30 cellular contexts compared by ENCODE assay signal in genomic region chr10:5561704-5562645, GRCh38. TPM values are rescaled to one million over a fixed set of nuclear protein-coding genes. Genes with fewer than 3 reads are reported as not detected.
A peak's percentile ranks its signal among the peaks of the same experiment; 100 is the strongest.
DNase-seq lines count a peak whose midpoint lies in the region; ATAC-seq, FAIRE-seq and TF ChIP-seq lines count a peak whose summit lies in the region.
"Had no signal": no experiment of that assay in that cellular context is flagged by ENCODE, and none has a peak within 500 bp of the region (broad histone marks: within the 10 kb centered on the region; RNA-seq: fewer than 3 reads in every experiment).

No MANE protein-coding gene starts in this region.

- no peak for TF ChIP-seq POLR2A in H1 (IDR thresholded peaks at IDR 0.05; ENCODE audit: control extremely low read depth in 1 of 2, low read depth in 2 of 2, low read length in 2 of 2)

- H3K14ac ChIP-seq in H1 (ENCODE audit: insufficient read length) = no peak overlapping the region

- no peaks in the 10 kb centered on the region for H3K9me3 Mint-ChIP-seq in activated naive CD8-positive, alpha-beta T cell treated with anti-CD3 and anti-CD28 coated beads, Interleukin-2, amount 10 ng/mL, durations not matched to agents 7 days and 5 days
- H3K9me3 Mint-ChIP-seq in activated naive CD8-positive, alpha-beta T cell treated with anti-CD3 and anti-CD28 coated beads for 36 hours = no peaks in the 10 kb centered on the region
- no peaks in the 10 kb centered on the region for H3K9me3 Mint-ChIP-seq in nephron
- no peaks in the 10 kb centered on the region for H3K9me3 Mint-ChIP-seq in type B pancreatic cell
- H3K9me3 Mint-ChIP-seq: immature natural killer cell had no signal

- POLR2A ChIA-PET in activated naive CD8-positive, alpha-beta T cell treated with anti-CD3 and anti-CD28 coated beads, Interleukin-2, amount 10 ng/mL, durations not matched to agents 7 days and 5 days (lab: Charles Lee) = no interaction called here
- POLR2A ChIA-PET in H1 (lab: Charles Lee; ENCODE audit: partially characterized antibody) = no interaction called here

- peaks cover 15% of the 10 kb centered on the region for H3K4me1 Mint-ChIP-seq in activated naive CD8-positive, alpha-beta T cell treated with anti-CD3 and anti-CD28 coated beads, Interleukin-2, amount 10 ng/mL, durations not matched to agents 7 days and 5 days
- H3K4me1 Mint-ChIP-seq in activated naive CD8-positive, alpha-beta T cell treated with anti-CD3 and anti-CD28 coated beads for 36 hours = peaks cover 24% of the 10 kb centered on the region
- H3K4me1 Mint-ChIP-seq in nephron = peaks cover 65% of the 10 kb centered on the region
- peaks cover 53% of the 10 kb centered on the region for H3K4me1 Mint-ChIP-seq in type B pancreatic cell (ENCODE audit: unreplicated experiment)

- peak; percentile 20 for DNase-seq in activated naive CD8-positive, alpha-beta T cell treated with anti-CD3 and anti-CD28 coated beads, Interleukin-2, amount 10 ng/mL, durations not matched to agents 7 days and 5 days
- no peak for DNase-seq in activated naive CD8-positive, alpha-beta T cell treated with anti-CD3 and anti-CD28 coated beads for 36 hours
- DNase-seq in H1 (ENCODE audit: low read depth in 1 of 2, low spot score in 2 of 2) (no peak), type B pancreatic cell (ENCODE audit: extremely low spot score, unreplicated experiment) (no peak), activated gamma-delta T cell treated with Interleukin-2 at 50 U/mL for 16 hours (no peak), RKO (ENCODE audit: low spot score) (no peak)
- DNase-seq: activated CD4-positive, alpha-beta T cell treated with anti-CD3 and anti-CD28 coated beads for 4 hours; DMS79; effector memory CD4-positive, alpha-beta T cell; GF-D8; immature natural killer cell; Kasumi-1; NCI-H187; NCI-H526 treated with DMSO at 0.1 percent for 48 hours; stimulated activated CD8-positive, alpha-beta memory T cell treated with anti-CD3 and anti-CD28 coated beads, Interleukin-4, amount 100 ng/mL, for 48 hours; T-helper 2 cell had no signal

- no peaks in the 10 kb centered on the region for H3K36me3 Mint-ChIP-seq in activated naive CD8-positive, alpha-beta T cell treated with anti-CD3 and anti-CD28 coated beads, Interleukin-2, amount 10 ng/mL, durations not matched to agents 7 days and 5 days
- no peaks in the 10 kb centered on the region for H3K36me3 Mint-ChIP-seq in activated naive CD8-positive, alpha-beta T cell treated with anti-CD3 and anti-CD28 coated beads for 36 hours
- no peaks in the 10 kb centered on the region for H3K36me3 Mint-ChIP-seq in nephron (ENCODE audit: low read depth)
- H3K36me3 Mint-ChIP-seq in type B pancreatic cell = no peaks in the 10 kb centered on the region
- H3K36me3 Mint-ChIP-seq: brain, immature natural killer cell had no signal

- CTCF ChIA-PET in H1 (lab: Charles Lee; ENCODE audit: partially characterized antibody) = interaction anchor here (0.9 to 1.4 kb wide), 2 partner anchors 10 to 120 kb away, joined by 3 to 4 read pairs; no protein-coding TSS in a partner anchor

- no peak overlapping the region for H2BK5ac ChIP-seq in H1 (ENCODE audit: low read depth, low read length)

- ATAC-seq in activated naive CD8-positive, alpha-beta T cell treated with anti-CD3 and anti-CD28 coated beads, Interleukin-2, amount 10 ng/mL, durations not matched to agents 7 days and 5 days (ENCODE audit: low read depth) = no peak
- ATAC-seq in GM21619 (IDR thresholded peaks at IDR 0.05; ENCODE audit: unreplicated experiment) = no peak
- ATAC-seq: esophagus mucosa had no signal

- H4K5ac ChIP-seq in H1 (ENCODE audit: insufficient read length, low read depth, low read length) = no peak overlapping the region

- peak overlapping the region; percentile 0; the same call in 1 of the 2 replicates for H4K8ac ChIP-seq in H1 (ENCODE audit: extremely low read depth, insufficient read depth, low read length)

- no peak overlapping the region for H3K4me3 ChIP-seq in H1 (ENCODE audit: extremely low read depth in 1 of 4, insufficient read depth in 2 of 4, low read depth in 3 of 4, low read length in 4 of 4)
- H3K4me3 ChIP-seq: BLaER1, hepatocyte, vagina had no signal

- no peaks in the 10 kb centered on the region for H3K79me2 ChIP-seq in H1 (ENCODE audit: control insufficient read depth in 1 of 2, insufficient read depth in 2 of 2, low read length in 2 of 2)
- H3K79me2 ChIP-seq: hepatocyte had no signal

- H3K56ac ChIP-seq in H1 (replicated peaks; ENCODE audit: insufficient read length, low read depth, low read length) = no peak overlapping the region

- TF ChIP-seq EP300 in H1 (IDR thresholded peaks at IDR 0.05; ENCODE audit: borderline replicate concordance in 1 of 2, low read depth in 2 of 2, low read length in 2 of 2) = no peak

- no peak for FAIRE-seq in H1 (lab: Jason Lieb, UNC)
- FAIRE-seq: colon, frontal cortex, GM18507, HTR-8/SVneo, RCC 7860 had no signal

- H3K27me3 ChIP-seq in H1 (replicated peaks in 1 of 4; ENCODE audit: control insufficient read depth in 3 of 4, extremely low read depth in 1 of 4, insufficient read depth in 3 of 4, low read length in 3 of 4) = no peaks in the 10 kb centered on the region
- H3K27me3 ChIP-seq: BLaER1, hepatocyte, vagina had no signal

- no peak for TF ChIP-seq RAD21 in H1 (IDR thresholded peaks at IDR 0.05 in 1 of 2, conservative IDR thresholded peaks at IDR 0.05 in 1 of 2; ENCODE audit: low read depth in 2 of 2, low read length in 2 of 2)

- no peak overlapping the region for H3K4me2 ChIP-seq in H1 (ENCODE audit: insufficient read depth in 1 of 2, low read depth in 2 of 2, low read length in 2 of 2)
- H3K4me2 ChIP-seq: BLaER1, hepatocyte had no signal

- no peak overlapping the region for H4K91ac ChIP-seq in H1 (replicated peaks; ENCODE audit: insufficient read length, low read length)

- H2BK12ac ChIP-seq in H1 (ENCODE audit: low read depth, low read length) = no peak overlapping the region

- no peak overlapping the region for H3K9ac ChIP-seq in H1 (replicated peaks in 1 of 4; ENCODE audit: extremely low read depth in 1 of 4, low read depth in 3 of 4, low read length in 3 of 4)
- H3K9ac ChIP-seq: BLaER1 had no signal

- H3K9me3 ChIP-seq in H1 (ENCODE audit: insufficient read depth in 2 of 2, low read depth in 1 of 2, low read length in 1 of 2) = no peaks in the 10 kb centered on the region
- H3K9me3 ChIP-seq: BLaER1, Caco-2, vagina had no signal

- H2AK5ac ChIP-seq in H1 (ENCODE audit: low read depth, low read length) = no peak overlapping the region

- TF ChIP-seq CTCF in H1 (IDR thresholded peaks at IDR 0.05; ENCODE audit: control extremely low read depth in 1 of 3, insufficient read depth in 1 of 3, low read depth in 1 of 3, low read length in 3 of 3) (no peak), nephron (IDR thresholded peaks at IDR 0.05; ENCODE audit: unreplicated experiment in 3 of 3) (no peak), type B pancreatic cell (conservative IDR thresholded peaks at IDR 0.05) (no peak)

- no peak overlapping the region for H3K27ac Mint-ChIP-seq in activated naive CD8-positive, alpha-beta T cell treated with anti-CD3 and anti-CD28 coated beads, Interleukin-2, amount 10 ng/mL, durations not matched to agents 7 days and 5 days
- H3K27ac Mint-ChIP-seq in activated naive CD8-positive, alpha-beta T cell treated with anti-CD3 and anti-CD28 coated beads for 36 hours = no peak overlapping the region
- peak overlapping the region in 2 of 3 experiments; percentile 87 to 97 for H3K27ac Mint-ChIP-seq in nephron
- no peak overlapping the region for H3K27ac Mint-ChIP-seq in type B pancreatic cell
- H3K27ac Mint-ChIP-seq: immature natural killer cell had no signal

- H3K36me3 ChIP-seq in H1 (ENCODE audit: control insufficient read depth in 2 of 4, insufficient read depth in 4 of 4, low read length in 3 of 4) = no peaks in the 10 kb centered on the region
- H3K36me3 ChIP-seq: BLaER1, vagina had no signal

- H2BK15ac ChIP-seq in H1 (ENCODE audit: low read length) = no peak overlapping the region; the same call in 1 of the 2 replicates

- WGBS in H1 (ENCODE audit: extremely low coverage in 1 of 2, insufficient coverage in 1 of 2, insufficient read length in 1 of 2, insufficient replicate concordance in 2 of 2, low coverage in 1 of 2, low lambda C conversion rate in 2 of 2, missing lambda C conversion rate in 1 of 2), 2 experiments = 91% methylated on average over 11 of the region's 13 CpGs; no CpG with 5 or more reads in 1 of the 2 experiments

- H2BK20ac ChIP-seq in H1 (ENCODE audit: low read length) = no peak overlapping the region

- H3K18ac ChIP-seq in H1 (ENCODE audit: extremely low read depth, low read length) = no peak overlapping the region

- no peak overlapping the region for H3K27ac ChIP-seq in H1 (ENCODE audit: low read depth, low read length)
- H3K27ac ChIP-seq: BLaER1, hepatocyte, vagina had no signal

- no peak overlapping the region for H3K23ac ChIP-seq in H1 (ENCODE audit: insufficient read length)

- H3K23me2 ChIP-seq in H1 (ENCODE audit: low read depth, low read length) = no peaks in the 10 kb centered on the region

- peaks cover 0 to 4% (median 1%) of the 10 kb centered on the region in 4 experiments; a peak in 5 of 7 replicates for H3K4me1 ChIP-seq in H1 (replicated peaks in 1 of 4; ENCODE audit: control insufficient read depth in 3 of 4, insufficient read depth in 4 of 4, low read length in 3 of 4)

- H2AFZ ChIP-seq in H1 (ENCODE audit: low read length) = no peak overlapping the region
- H2AFZ ChIP-seq: hepatocyte had no signal

- no peaks in the 10 kb centered on the region for H4K20me1 ChIP-seq in H1 (replicated peaks in 1 of 2; ENCODE audit: control insufficient read depth in 1 of 2, insufficient read depth in 2 of 2, low read length in 2 of 2)
- H4K20me1 ChIP-seq: BLaER1 had no signal

- no peak overlapping the region for H3K4ac ChIP-seq in H1 (replicated peaks; ENCODE audit: insufficient read length, low read depth, low read length)

- H3K79me1 ChIP-seq in H1 (ENCODE audit: low read depth, low read length) = no peaks in the 10 kb centered on the region

- no peak overlapping the region for H2BK120ac ChIP-seq in H1 (replicated peaks; ENCODE audit: low read depth, low read length)

- peaks cover 4% of the 10 kb centered on the region for H3K27me3 Mint-ChIP-seq in activated naive CD8-positive, alpha-beta T cell treated with anti-CD3 and anti-CD28 coated beads, Interleukin-2, amount 10 ng/mL, durations not matched to agents 7 days and 5 days
- H3K27me3 Mint-ChIP-seq in activated naive CD8-positive, alpha-beta T cell treated with anti-CD3 and anti-CD28 coated beads for 36 hours = no peaks in the 10 kb centered on the region
- H3K27me3 Mint-ChIP-seq in nephron (ENCODE audit: low read depth) (peaks cover 4% of the 10 kb centered on the region), type B pancreatic cell (no peaks in the 10 kb centered on the region)

- H3K4me3 Mint-ChIP-seq in activated naive CD8-positive, alpha-beta T cell treated with anti-CD3 and anti-CD28 coated beads, Interleukin-2, amount 10 ng/mL, durations not matched to agents 7 days and 5 days = no peak overlapping the region
- no peak overlapping the region for H3K4me3 Mint-ChIP-seq in activated naive CD8-positive, alpha-beta T cell treated with anti-CD3 and anti-CD28 coated beads for 36 hours
- H3K4me3 Mint-ChIP-seq in nephron = peak overlapping the region in 1 of 3 experiments; percentile 9
- peak overlapping the region; percentile 8 for H3K4me3 Mint-ChIP-seq in type B pancreatic cell
- H3K4me3 Mint-ChIP-seq: brain, immature natural killer cell had no signal

RNA-seq across cellular contexts. Expression of gene CALML3, which starts 37.2 kb away (rescaled TPM):
- not detected for total RNA-seq in activated naive CD8-positive, alpha-beta T cell treated with anti-CD3 and anti-CD28 coated beads, Interleukin-2, amount 10 ng/mL, durations not matched to agents 7 days and 5 days
- total RNA-seq in activated naive CD8-positive, alpha-beta T cell treated with anti-CD3 and anti-CD28 coated beads for 36 hours = not detected
- total RNA-seq in H1 (2021; fragmentation: NEBNext Ultra II Directional; extraction: Animal tissue kit (Norgen Biotek cat#: 25700)) = not detected in 2 replicates
- not detected in 2 replicates for polyA plus RNA-seq in H1 (2011; rRNA removed)
- not detected for polyA plus RNA-seq in H1 (2011; cell fraction: cytosol; rRNA removed)
- polyA plus RNA-seq in H1 (2011; cell fraction: nucleus; rRNA removed) = not detected
- polyA plus RNA-seq in H1 (2012, experiment 1 of 2) = not detected in 4 replicates
- polyA plus RNA-seq in H1 (2012, experiment 2 of 2) = not detected
- polyA plus RNA-seq in H1 (2013, experiment 1 of 2) = not detected
- not detected for polyA plus RNA-seq in H1 (2013, experiment 2 of 2)
- not detected in 2 replicates for polyA minus RNA-seq in H1 (2011; rRNA and poly(A)+ RNA removed)
- polyA minus RNA-seq in H1 (2011; cell fraction: cytosol; rRNA and poly(A)+ RNA removed) = not detected
- not detected for polyA minus RNA-seq in H1 (2011; cell fraction: nucleus; rRNA and poly(A)+ RNA removed)
- total RNA-seq in type B pancreatic cell (ENCODE audit: low replicate concordance) = not detected in 2 replicates
- total RNA-seq: hepatocyte, pulmonary artery endothelial cell had no signal
- polyA plus RNA-seq: hepatocyte, immature natural killer cell had no signal

Comparison
In these comparisons a context has a peak if more than half of its experiments do, and no peak if none do; other contexts are left out.
1. H3K27ac Mint-ChIP-seq: peak in nephron (2 of 3); none in activated naive CD8-positive, alpha-beta T cell treated with anti-CD3 and anti-CD28 coated beads, Interleukin-2, amount 10 ng/mL, durations not matched to agents 7 days and 5 days (single experiment), activated naive CD8-positive, alpha-beta T cell treated with anti-CD3 and anti-CD28 coated beads for 36 hours (single experiment) and type B pancreatic cell (single experiment).